In the genomic region with DNA sequence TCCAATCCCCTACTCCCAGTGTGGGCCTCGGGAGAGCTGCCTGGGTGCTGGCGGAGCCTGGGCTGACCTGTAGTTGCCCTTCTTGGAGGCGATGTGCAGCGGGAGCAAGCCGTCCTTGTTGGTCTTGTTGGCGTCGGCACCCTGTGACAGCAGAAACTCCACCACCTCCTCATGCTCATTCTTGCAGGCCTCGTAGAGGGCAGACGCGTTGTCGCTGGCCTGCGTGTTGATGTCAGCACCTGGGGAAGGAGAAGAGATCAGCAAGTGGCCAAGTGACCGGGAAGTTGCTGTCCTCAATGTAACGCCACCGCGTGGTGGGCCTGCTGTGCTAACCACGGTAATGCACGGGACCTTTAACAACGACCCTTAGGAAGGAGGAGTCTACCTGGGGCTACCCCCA, we compare ENCODE assay signal across 27 cellular contexts. TPM values are rescaled to one million over a fixed set of nuclear protein-coding genes. Genes with fewer than 3 reads are reported as not detected.
DNase-seq lines count a peak whose midpoint lies in the region; ATAC-seq, FAIRE-seq and TF ChIP-seq lines count a peak whose summit lies in the region.
"Had no signal": no experiment of that assay in that cellular context is flagged by ENCODE, and none has a peak within 500 bp of the region (broad histone marks: within the 10 kb centered on the region; RNA-seq: fewer than 3 reads in every experiment).

No MANE protein-coding gene starts in this region.

- no peak overlapping the region for H3K9ac ChIP-seq in H1 (replicated peaks in 1 of 4; ENCODE audit: extremely low read depth in 1 of 4, low read depth in 3 of 4, low read length in 3 of 4)
- peak overlapping the region in 2 of 3 donors; percentile 12 to 74 for H3K9ac ChIP-seq in skeletal muscle tissue (ENCODE audit: low read depth in 1 of 3, low read length in 3 of 3)

- no peak overlapping the region for H3K56ac ChIP-seq in H1 (replicated peaks; ENCODE audit: insufficient read length, low read depth, low read length)

- POLR2A ChIA-PET in H1 (lab: Charles Lee; ENCODE audit: partially characterized antibody), result no interaction called here

- no peak overlapping the region for H2AFZ ChIP-seq in H1 (ENCODE audit: low read length)
- H2AFZ ChIP-seq in hepatocyte, result no peak overlapping the region

- no peaks in the 10 kb centered on the region for H3K27me3 Mint-ChIP-seq in Calu3 (ENCODE audit: unreplicated experiment)
- H3K27me3 Mint-ChIP-seq: CD4-positive, CD25-positive, alpha-beta regulatory T cell; IgD-negative memory B cell had no signal

- CTCF ChIA-PET in H1 (lab: Charles Lee; ENCODE audit: partially characterized antibody), result interaction anchor here (1.3 to 20.5 kb wide), 8 partner anchors 7 to 53 kb away, joined by 4 to 484 read pairs (median 9); partner anchors contain the start of gene CCDC197
- CTCF ChIA-PET in Calu3 (lab: Charles Lee), result no interaction called here

- H3K4me1 ChIP-seq in heart left ventricle (peaks cover 0 to 34% (median 8%) of the 10 kb centered on the region in 12 donors), H1 (replicated peaks in 1 of 4; ENCODE audit: control insufficient read depth in 3 of 4, insufficient read depth in 4 of 4, low read length in 3 of 4) (peaks cover 0 to under 1% (median 0%) of the 10 kb centered on the region in 4 experiments; a peak in 2 of 7 replicates), hepatocyte (ENCODE audit: insufficient read depth) (peaks cover 3% of the 10 kb centered on the region), skeletal muscle tissue (ENCODE audit: control insufficient read depth in 3 of 3, insufficient read depth in 3 of 3, low read length in 3 of 3) (peaks cover 88 to 97% (median 90%) of the 10 kb centered on the region in 3 donors)
- H3K4me1 ChIP-seq: BE2C had no signal

- no peaks in the 10 kb centered on the region for H3K36me3 Mint-ChIP-seq in Calu3 (ENCODE audit: insufficient read depth, unreplicated experiment)
- H3K36me3 Mint-ChIP-seq: CD4-positive, CD25-positive, alpha-beta regulatory T cell had no signal

- H3K36me3 ChIP-seq in heart left ventricle, result peaks cover 0 to 94% (median 63%) of the 10 kb centered on the region in 9 donors
- no peaks in the 10 kb centered on the region; a peak in 1 of 8 replicates for H3K36me3 ChIP-seq in H1 (ENCODE audit: control insufficient read depth in 2 of 4, insufficient read depth in 4 of 4, low read length in 3 of 4)
- H3K36me3 ChIP-seq in hepatocyte (replicated peaks; ENCODE audit: insufficient read depth, low read depth), result no peaks in the 10 kb centered on the region
- H3K36me3 ChIP-seq in skeletal muscle tissue (ENCODE audit: control insufficient read depth in 3 of 3, insufficient read depth in 3 of 3, low read length in 3 of 3), result peaks cover 75 to 89% (median 81%) of the 10 kb centered on the region in 3 donors
- H3K36me3 ChIP-seq: BE2C, MG63 had no signal

- H4K8ac ChIP-seq in H1 (ENCODE audit: extremely low read depth, insufficient read depth, low read length), result no peak overlapping the region

- no peak overlapping the region for H4K5ac ChIP-seq in H1 (ENCODE audit: insufficient read length, low read depth, low read length)

- intact Hi-C loops in heart left ventricle (cut with DNase I), result loop anchor here in 1 of 10 donors (10.0 kb wide), 1 partner anchor 188 kb away; no protein-coding TSS in a partner anchor
- intact Hi-C loops in Right ventricle myocardium inferior (cut with DNase I), result no loop called here
- intact Hi-C loops in Calu3 (cut with micrococcal nuclease; ENCODE audit: unreplicated experiment), result no loop called here

- TF ChIP-seq CTCF in heart left ventricle (IDR thresholded peaks at IDR 0.05), result no peak
- TF ChIP-seq CTCF in H1 (IDR thresholded peaks at IDR 0.05; ENCODE audit: control extremely low read depth in 1 of 3, insufficient read depth in 1 of 3, low read depth in 1 of 3, low read length in 3 of 3), result no peak
- TF ChIP-seq CTCF in hepatocyte (IDR thresholded peaks at IDR 0.05; ENCODE audit: poor library complexity), result no peak
- no peak for TF ChIP-seq CTCF in Calu3 (IDR thresholded peaks at IDR 0.05; ENCODE audit: unreplicated experiment)

- TF ChIP-seq RAD21 in H1 (IDR thresholded peaks at IDR 0.05 in 1 of 2, conservative IDR thresholded peaks at IDR 0.05 in 1 of 2; ENCODE audit: low read depth in 2 of 2, low read length in 2 of 2), result no peak

- H3K4ac ChIP-seq in H1 (replicated peaks; ENCODE audit: insufficient read length, low read depth, low read length), result no peak overlapping the region

- FAIRE-seq in H1 (lab: Jason Lieb, UNC), result no peak
- FAIRE-seq: A204.1, GM12891, GM18507 had no signal

- no peak overlapping the region for H2BK12ac ChIP-seq in H1 (ENCODE audit: low read depth, low read length)

- WGBS in heart left ventricle, 4 donors, result 61 to 68% (median 67%) methylated on average over 2 to 19 of the region's 19 CpGs
- WGBS in H1 (ENCODE audit: extremely low coverage in 1 of 2, insufficient coverage in 1 of 2, insufficient read length in 1 of 2, insufficient replicate concordance in 2 of 2, low coverage in 1 of 2, low lambda C conversion rate in 2 of 2, missing lambda C conversion rate in 1 of 2), 2 experiments, result 84% methylated on average over 19 of the region's 19 CpGs; no CpG with 5 or more reads in 1 of the 2 experiments
- 86% methylated on average over 19 of the region's 19 CpGs for WGBS in hepatocyte (ENCODE audit: low lambda C conversion rate, missing lambda C conversion rate)

- ATAC-seq in heart left ventricle (peak in 3 of 4 donors; percentile 4 to 58 (median 56)), Right ventricle myocardium inferior (no peak), HG02938 (IDR thresholded peaks at IDR 0.05; ENCODE audit: unreplicated experiment) (no peak)

- H3K4me1 Mint-ChIP-seq in Calu3 (ENCODE audit: low read depth, unreplicated experiment), result peaks cover 25% of the 10 kb centered on the region
- H3K4me1 Mint-ChIP-seq: IgD-negative memory B cell had no signal

- H3K4me3 Mint-ChIP-seq in Calu3 (ENCODE audit: low read depth, unreplicated experiment), result no peak overlapping the region
- H3K4me3 Mint-ChIP-seq: CD4-positive, CD25-positive, alpha-beta regulatory T cell; HFFc6; IgD-negative memory B cell had no signal

- peak overlapping the region in 10 of 12 donors; percentile 17 to 71 (median 56) for H3K27ac ChIP-seq in heart left ventricle
- H3K27ac ChIP-seq in H1 (ENCODE audit: low read depth, low read length), result no peak overlapping the region
- H3K27ac ChIP-seq in hepatocyte, result peak overlapping the region; percentile 65
- peak overlapping the region; percentile 79 for H3K27ac ChIP-seq in skeletal muscle tissue (ENCODE audit: low read depth, low read length)
- H3K27ac ChIP-seq: HL-60, SJSA1 had no signal

- no peaks in the 10 kb centered on the region for H3K79me1 ChIP-seq in H1 (ENCODE audit: low read depth, low read length)

- peak in 1 of 5 donors; percentile 51 for DNase-seq in heart left ventricle
- DNase-seq in Right ventricle myocardium inferior (ENCODE audit: missing footprints), result no peak
- DNase-seq in H1 (ENCODE audit: low read depth in 1 of 2, low spot score in 2 of 2), result no peak
- DNase-seq in hepatocyte (ENCODE audit: low spot score), result no peak
- DNase-seq in Calu3, result no peak
- no peak for DNase-seq in EL
- DNase-seq: BE2C; CD4-positive, CD25-positive, alpha-beta regulatory T cell; COR-L47; HFFc6; Kasumi-1; MG63; NCI-H1048; NCI-H1436; NCI-H1930; NCI-H526 had no signal

- 0 out of 2 replicates have a peak overlapping the region, but pooled peaks have one; percentile 18 for H2BK15ac ChIP-seq in H1 (ENCODE audit: low read length)

- H3K4me2 ChIP-seq in H1 (ENCODE audit: insufficient read depth in 1 of 2, low read depth in 2 of 2, low read length in 2 of 2), result no peak overlapping the region
- H3K4me2 ChIP-seq in hepatocyte, result no peak overlapping the region

- H2BK120ac ChIP-seq in H1 (replicated peaks; ENCODE audit: low read depth, low read length), result no peak overlapping the region

- H3K27ac Mint-ChIP-seq in Calu3 (ENCODE audit: unreplicated experiment), result no peak overlapping the region
- H3K27ac Mint-ChIP-seq: CD4-positive, CD25-positive, alpha-beta regulatory T cell; HFFc6; IgD-negative memory B cell had no signal

- H3K79me2 ChIP-seq in H1 (ENCODE audit: control insufficient read depth in 1 of 2, insufficient read depth in 2 of 2, low read length in 2 of 2) (no peaks in the 10 kb centered on the region), hepatocyte (no peaks in the 10 kb centered on the region)

- H3K9me3 ChIP-seq in heart left ventricle, result no peaks in the 10 kb centered on the region
- no peaks in the 10 kb centered on the region for H3K9me3 ChIP-seq in H1 (ENCODE audit: insufficient read depth in 2 of 2, low read depth in 1 of 2, low read length in 1 of 2)
- no peaks in the 10 kb centered on the region for H3K9me3 ChIP-seq in hepatocyte (ENCODE audit: low read depth)
- H3K9me3 ChIP-seq in skeletal muscle tissue (ENCODE audit: control insufficient read depth in 3 of 3, low read length in 3 of 3), result no peaks in the 10 kb centered on the region
- H3K9me3 ChIP-seq: BE2C, MG63, SJSA1 had no signal

- H2AK5ac ChIP-seq in H1 (ENCODE audit: low read depth, low read length), result no peak overlapping the region

- H3K27me3 ChIP-seq in heart left ventricle (no peaks in the 10 kb centered on the region), H1 (replicated peaks in 1 of 4; ENCODE audit: control insufficient read depth in 3 of 4, extremely low read depth in 1 of 4, insufficient read depth in 3 of 4, low read length in 3 of 4) (no peaks in the 10 kb centered on the region), hepatocyte (no peaks in the 10 kb centered on the region), skeletal muscle tissue (ENCODE audit: control insufficient read depth in 3 of 3, insufficient read depth in 3 of 3, low read length in 3 of 3) (no peaks in the 10 kb centered on the region)
- H3K27me3 ChIP-seq: BE2C, MG63, SJSA1 had no signal

- TF ChIP-seq EP300 in H1 (IDR thresholded peaks at IDR 0.05; ENCODE audit: borderline replicate concordance in 1 of 2, low read depth in 2 of 2, low read length in 2 of 2), result no peak

- no peak overlapping the region for H2BK20ac ChIP-seq in H1 (ENCODE audit: low read length)

- H3K18ac ChIP-seq in H1 (ENCODE audit: extremely low read depth, low read length), result no peak overlapping the region

- BruUV-seq in Calu3 (replicated peaks; lab: Mats Ljungman, UMichigan), result no TSS peak

- no peak overlapping the region for H3K14ac ChIP-seq in H1 (ENCODE audit: insufficient read length)

- no peaks in the 10 kb centered on the region for H3K23me2 ChIP-seq in H1 (ENCODE audit: low read depth, low read length)

- no peak overlapping the region for H3K23ac ChIP-seq in H1 (ENCODE audit: insufficient read length)

- H2BK5ac ChIP-seq in H1 (ENCODE audit: low read depth, low read length), result no peak overlapping the region

- no peak overlapping the region for H3K4me3 ChIP-seq in heart left ventricle
- H3K4me3 ChIP-seq in H1 (ENCODE audit: extremely low read depth in 1 of 4, insufficient read depth in 2 of 4, low read depth in 3 of 4, low read length in 4 of 4), result no peak overlapping the region
- no peak overlapping the region for H3K4me3 ChIP-seq in hepatocyte
- H3K4me3 ChIP-seq in skeletal muscle tissue (ENCODE audit: low read length in 3 of 3), result no peak overlapping the region
- H3K4me3 ChIP-seq: MG63, SJSA1 had no signal

- no peaks in the 10 kb centered on the region for H4K20me1 ChIP-seq in H1 (replicated peaks in 1 of 2; ENCODE audit: control insufficient read depth in 1 of 2, insufficient read depth in 2 of 2, low read length in 2 of 2)
- H4K20me1 ChIP-seq in hepatocyte (ENCODE audit: insufficient read depth, poor library complexity, severe bottlenecking), result no peaks in the 10 kb centered on the region

- no peaks in the 10 kb centered on the region for H3K9me3 Mint-ChIP-seq in Calu3 (ENCODE audit: low read depth, unreplicated experiment)
- H3K9me3 Mint-ChIP-seq: CD4-positive, CD25-positive, alpha-beta regulatory T cell; HFFc6; IgD-negative memory B cell had no signal

- H4K91ac ChIP-seq in H1 (replicated peaks; ENCODE audit: insufficient read length, low read length), result peak overlapping the region; percentile 45

- TF ChIP-seq POLR2A in heart left ventricle (IDR thresholded peaks at IDR 0.05) (no peak), H1 (IDR thresholded peaks at IDR 0.05; ENCODE audit: control extremely low read depth in 1 of 2, low read depth in 2 of 2, low read length in 2 of 2) (no peak)

- no peaks in the 10 kb centered on the region for H3K9me2 ChIP-seq in hepatocyte (replicated peaks; ENCODE audit: insufficient read depth)

RNA-seq across cellular contexts. Expression of gene FAM181A, which starts 20.1 kb away (rescaled TPM):
- total RNA-seq in heart left ventricle, result not detected
- not detected for polyA plus RNA-seq in heart left ventricle
- total RNA-seq in Right ventricle myocardium inferior, result not detected
- not detected in 2 replicates for total RNA-seq in H1 (2021; fragmentation: NEBNext Ultra II Directional; extraction: Animal tissue kit (Norgen Biotek cat#: 25700))
- not detected in 2 replicates for polyA plus RNA-seq in H1 (2011; rRNA removed)
- polyA plus RNA-seq in H1 (2011; cell fraction: cytosol; rRNA removed), result not detected
- not detected for polyA plus RNA-seq in H1 (2011; cell fraction: nucleus; rRNA removed)
- polyA plus RNA-seq in H1 (2012, experiment 1 of 2), result not detected in 4 replicates
- polyA plus RNA-seq in H1 (2012, experiment 2 of 2), result not detected
- not detected for polyA plus RNA-seq in H1 (2013, experiment 1 of 2)
- not detected for polyA plus RNA-seq in H1 (2013, experiment 2 of 2)
- polyA minus RNA-seq in H1 (2011; rRNA and poly(A)+ RNA removed), result not detected in 2 replicates
- polyA minus RNA-seq in H1 (2011; cell fraction: cytosol; rRNA and poly(A)+ RNA removed), result not detected
- not detected for polyA minus RNA-seq in H1 (2011; cell fraction: nucleus; rRNA and poly(A)+ RNA removed)
- total RNA-seq in hepatocyte, result not detected in 2 replicates
- 0.90 TPM in 1 of 2 replicates, not detected in the other for polyA plus RNA-seq in hepatocyte
- total RNA-seq in skeletal muscle tissue, result not detected
- total RNA-seq in Calu3 (2022), result not detected in 2 replicates
- total RNA-seq: CD4-positive, CD25-positive, alpha-beta regulatory T cell; Daoy; H4; HFFc6; HT1080; SJSA1 had no signal
- polyA plus RNA-seq: CD4-positive, CD25-positive, alpha-beta regulatory T cell; IgD-negative memory B cell had no signal

RNA-seq across cellular contexts. Expression of gene ASB2, which starts 29.1 kb away (rescaled TPM):
- total RNA-seq in heart left ventricle (100 to 1,000 TPM in 8 of 9 donors, 10 to 100 TPM in 1; 95.8 to 411 (median 166) TPM), Right ventricle myocardium inferior (294 TPM), hepatocyte (0.53 and 1.8 TPM in 2 replicates), skeletal muscle tissue (16.2 TPM), Calu3 (2022) (0.17 and 0.19 TPM in 2 replicates)
- polyA plus RNA-seq in heart left ventricle (100 to 1,000 TPM in 1 of 2 donors, 10 to 100 TPM in 1; 22.4 to 289 TPM), H1 (2011; rRNA removed) (2.1 and 3.2 TPM in 2 replicates), hepatocyte (0.27 and 0.32 TPM in 2 replicates)
- 0.77 and 1.0 TPM in 2 replicates for total RNA-seq in H1 (2021; fragmentation: NEBNext Ultra II Directional; extraction: Animal tissue kit (Norgen Biotek cat#: 25700))
- polyA plus RNA-seq in H1 (2011; cell fraction: cytosol; rRNA removed), result 1.3 TPM
- 0.91 TPM for polyA plus RNA-seq in H1 (2011; cell fraction: nucleus; rRNA removed)
- 0.37 to 0.97 TPM (median 0.77 TPM) in 4 replicates for polyA plus RNA-seq in H1 (2012, experiment 1 of 2)
- polyA plus RNA-seq in H1 (2012, experiment 2 of 2), result 0.47 TPM
- polyA plus RNA-seq in H1 (2013, experiment 1 of 2), result 0.83 TPM
- 1.2 TPM for polyA plus RNA-seq in H1 (2013, experiment 2 of 2)
- 1.2 and 2.1 TPM in 2 replicates for polyA minus RNA-seq in H1 (2011; rRNA and poly(A)+ RNA removed)
- polyA minus RNA-seq in H1 (2011; cell fraction: cytosol; rRNA and poly(A)+ RNA removed), result 3.7 TPM
- polyA minus RNA-seq in H1 (2011; cell fraction: nucleus; rRNA and poly(A)+ RNA removed), result 1.9 TPM
- total RNA-seq: H4, HFFc6, HT1080 had no signal

RNA-seq across cellular contexts. Expression of gene CCDC197, which starts 49.8 kb away (rescaled TPM):
- total RNA-seq in heart left ventricle (1 to 10 TPM in 3 of 9 donors, under 1 TPM in 3, not detected in 3; 0.26 to 1.4 (median 0.95) TPM), Right ventricle myocardium inferior (0.84 TPM), hepatocyte (not detected in 2 replicates), skeletal muscle tissue (not detected), Calu3 (2022) (not detected in 2 replicates)
- polyA plus RNA-seq in heart left ventricle (under 1 TPM in 1 of 2 donors, not detected in 1; 0.23 TPM), H1 (2011; rRNA removed) (not detected in 2 replicates), hepatocyte (not detected in 2 replicates)
- not detected in 2 replicates for total RNA-seq in H1 (2021; fragmentation: NEBNext Ultra II Directional; extraction: Animal tissue kit (Norgen Biotek cat#: 25700))
- not detected for polyA plus RNA-seq in H1 (2011; cell fraction: cytosol; rRNA removed)
- not detected for polyA plus RNA-seq in H1 (2011; cell fraction: nucleus; rRNA removed)
- polyA plus RNA-seq in H1 (2012, experiment 1 of 2), result not detected in 4 replicates
- polyA plus RNA-seq in H1 (2012, experiment 2 of 2), result not detected
- not detected for polyA plus RNA-seq in H1 (2013, experiment 1 of 2)
- polyA plus RNA-seq in H1 (2013, experiment 2 of 2), result not detected
- polyA minus RNA-seq in H1 (2011; rRNA and poly(A)+ RNA removed), result not detected in 2 replicates
- polyA minus RNA-seq in H1 (2011; cell fraction: cytosol; rRNA and poly(A)+ RNA removed), result not detected
- polyA minus RNA-seq in H1 (2011; cell fraction: nucleus; rRNA and poly(A)+ RNA removed), result not detected
- total RNA-seq: CD4-positive, CD25-positive, alpha-beta regulatory T cell; Daoy; H4; HFFc6; HT1080; SJSA1 had no signal
- polyA plus RNA-seq: CD4-positive, CD25-positive, alpha-beta regulatory T cell; IgD-negative memory B cell had no signal

Comparison
In these comparisons a context has a peak if more than half of its experiments do, and no peak if none do; other contexts are left out.
1. ATAC-seq: peak in heart left ventricle (3 of 4); none in Right ventricle myocardium inferior (single experiment) and HG02938 (single experiment).
2. H3K9ac ChIP-seq: peak in skeletal muscle tissue (2 of 3); none in H1 (0 of 4).